In the genomic region with DNA sequence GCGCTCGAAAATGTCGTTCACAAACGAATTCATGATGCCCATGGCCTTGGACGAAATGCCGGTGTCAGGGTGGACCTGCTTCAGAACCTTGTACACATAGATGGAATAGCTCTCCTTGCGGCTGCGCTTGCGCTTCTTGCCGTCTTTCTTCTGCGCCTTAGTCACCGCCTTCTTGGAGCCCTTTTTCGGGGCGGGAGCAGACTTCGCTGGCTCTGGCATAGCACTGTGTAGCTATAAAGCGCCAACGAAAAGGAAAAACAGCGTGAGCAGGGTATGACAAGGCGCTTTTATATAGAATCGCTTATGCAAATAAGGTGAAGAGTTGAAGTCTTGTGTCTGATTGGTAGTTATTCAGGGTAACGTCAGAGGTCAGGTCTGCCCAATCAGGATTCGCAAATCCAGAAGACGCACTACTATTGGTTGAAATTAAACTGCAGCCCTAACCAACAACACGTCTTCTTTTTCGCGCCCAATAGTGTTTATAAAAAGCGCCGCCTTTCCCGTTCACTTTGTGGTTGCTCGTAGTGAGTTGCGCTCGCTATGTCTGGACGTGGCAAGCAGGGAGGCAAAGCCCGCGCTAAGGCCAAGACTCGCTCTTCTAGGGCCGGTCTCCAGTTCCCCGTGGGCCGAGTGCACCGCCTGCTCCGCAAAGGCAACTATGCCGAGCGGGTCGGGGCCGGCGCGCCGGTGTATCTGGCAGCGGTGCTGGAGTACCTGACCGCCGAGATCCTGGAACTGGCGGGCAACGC, we compare ENCODE assay signal across 1 cellular context.
TF ChIP-seq lines count a peak whose summit lies in the region.

No MANE protein-coding gene starts in this region.

TF ChIP-seq in K562, 482 proteins besides CTCF, POLR2A, EP300 and RAD21 (continued from another document and continues in another):
- no peak for TF ChIP-seq FUS (optimal IDR thresholded peaks at IDR 0.05; ENCODE audit: low read depth, low read length)
- TF ChIP-seq, protein P1, sequence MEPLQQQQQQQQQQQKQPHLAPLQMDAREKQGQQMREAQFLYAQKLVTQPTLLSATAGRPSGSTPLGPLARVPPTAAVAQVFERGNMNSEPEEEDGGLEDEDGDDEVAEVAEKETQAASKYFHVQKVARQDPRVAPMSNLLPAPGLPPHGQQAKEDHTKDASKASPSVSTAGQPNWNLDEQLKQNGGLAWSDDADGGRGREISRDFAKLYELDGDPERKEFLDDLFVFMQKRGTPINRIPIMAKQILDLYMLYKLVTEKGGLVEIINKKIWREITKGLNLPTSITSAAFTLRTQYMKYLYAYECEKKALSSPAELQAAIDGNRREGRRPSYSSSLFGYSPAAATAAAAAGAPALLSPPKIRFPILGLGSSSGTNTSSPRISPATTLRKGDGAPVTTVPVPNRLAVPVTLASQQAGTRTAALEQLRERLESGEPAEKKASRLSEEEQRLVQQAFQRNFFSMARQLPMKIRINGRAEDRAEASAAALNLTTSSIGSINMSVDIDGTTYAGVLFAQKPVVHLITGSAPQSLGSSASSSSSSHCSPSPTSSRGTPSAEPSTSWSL (CRISPR knock-in tag; IDR thresholded peaks at IDR 0.05; ENCODE audit: borderline replicate concordance), result peak; percentile 78; the same call in 1 of the 2 replicates
- TF ChIP-seq, protein P2, sequence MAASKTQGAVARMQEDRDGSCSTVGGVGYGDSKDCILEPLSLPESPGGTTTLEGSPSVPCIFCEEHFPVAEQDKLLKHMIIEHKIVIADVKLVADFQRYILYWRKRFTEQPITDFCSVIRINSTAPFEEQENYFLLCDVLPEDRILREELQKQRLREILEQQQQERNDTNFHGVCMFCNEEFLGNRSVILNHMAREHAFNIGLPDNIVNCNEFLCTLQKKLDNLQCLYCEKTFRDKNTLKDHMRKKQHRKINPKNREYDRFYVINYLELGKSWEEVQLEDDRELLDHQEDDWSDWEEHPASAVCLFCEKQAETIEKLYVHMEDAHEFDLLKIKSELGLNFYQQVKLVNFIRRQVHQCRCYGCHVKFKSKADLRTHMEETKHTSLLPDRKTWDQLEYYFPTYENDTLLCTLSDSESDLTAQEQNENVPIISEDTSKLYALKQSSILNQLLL (CRISPR knock-in tag; IDR thresholded peaks at IDR 0.05; ENCODE audit: borderline replicate concordance), result no peak
- TF ChIP-seq ZNF583 (CRISPR knock-in tag; IDR thresholded peaks at IDR 0.05), result peak; percentile 86
- TF ChIP-seq ZKSCAN8 (CRISPR knock-in tag; IDR thresholded peaks at IDR 0.05), result no peak
- peak; percentile 80 for TF ChIP-seq PCBP2 (IDR thresholded peaks at IDR 0.05; ENCODE audit: low read depth, low read length, poor library complexity, severe bottlenecking)
- peak; percentile 86 for TF ChIP-seq HNRNPLL (IDR thresholded peaks at IDR 0.05; ENCODE audit: low read depth, low read length, poor library complexity, severe bottlenecking)
- peak; percentile 92 for TF ChIP-seq RBM39 (optimal IDR thresholded peaks at IDR 0.05; ENCODE audit: low read depth, low read length)
- no peak for TF ChIP-seq MECOM (CRISPR knock-in tag; IDR thresholded peaks at IDR 0.05)
- peak; percentile 71; the same call in 1 of the 2 replicates for TF ChIP-seq SMAD3 (CRISPR knock-in tag; conservative IDR thresholded peaks at IDR 0.05)
- TF ChIP-seq ZNF717 (CRISPR knock-in tag; IDR thresholded peaks at IDR 0.05), result peak; percentile 27; the same call in 1 of the 2 replicates
- no peak for TF ChIP-seq U2AF2 (optimal IDR thresholded peaks at IDR 0.05; ENCODE audit: low read depth, low read length)
- TF ChIP-seq KDM1A (IDR thresholded peaks at IDR 0.05), result peak in 1 of 2 experiments; percentile 14; a peak in 1 of 4 replicates
- TF ChIP-seq ARID2 (IDR thresholded peaks at IDR 0.05), result no peak; the same call in 1 of the 2 replicates
- 0 out of 2 replicates have a peak, but pooled peaks have one; percentile 6 for TF ChIP-seq C11orf30 (IDR thresholded peaks at IDR 0.05; ENCODE audit: low read depth)
- no peak for TF ChIP-seq ZNF444 (CRISPR knock-in tag; IDR thresholded peaks at IDR 0.05)
- TF ChIP-seq STAG1 (CRISPR knock-in tag; IDR thresholded peaks at IDR 0.05; ENCODE audit: borderline replicate concordance), result no peak
- TF ChIP-seq ZFP36 (IDR thresholded peaks at IDR 0.05; ENCODE audit: low read depth, low read length, partially characterized antibody), result no peak
- TF ChIP-seq NFRKB (IDR thresholded peaks at IDR 0.05; ENCODE audit: low read depth), result peak; percentile 97
- TF ChIP-seq, protein P3, sequence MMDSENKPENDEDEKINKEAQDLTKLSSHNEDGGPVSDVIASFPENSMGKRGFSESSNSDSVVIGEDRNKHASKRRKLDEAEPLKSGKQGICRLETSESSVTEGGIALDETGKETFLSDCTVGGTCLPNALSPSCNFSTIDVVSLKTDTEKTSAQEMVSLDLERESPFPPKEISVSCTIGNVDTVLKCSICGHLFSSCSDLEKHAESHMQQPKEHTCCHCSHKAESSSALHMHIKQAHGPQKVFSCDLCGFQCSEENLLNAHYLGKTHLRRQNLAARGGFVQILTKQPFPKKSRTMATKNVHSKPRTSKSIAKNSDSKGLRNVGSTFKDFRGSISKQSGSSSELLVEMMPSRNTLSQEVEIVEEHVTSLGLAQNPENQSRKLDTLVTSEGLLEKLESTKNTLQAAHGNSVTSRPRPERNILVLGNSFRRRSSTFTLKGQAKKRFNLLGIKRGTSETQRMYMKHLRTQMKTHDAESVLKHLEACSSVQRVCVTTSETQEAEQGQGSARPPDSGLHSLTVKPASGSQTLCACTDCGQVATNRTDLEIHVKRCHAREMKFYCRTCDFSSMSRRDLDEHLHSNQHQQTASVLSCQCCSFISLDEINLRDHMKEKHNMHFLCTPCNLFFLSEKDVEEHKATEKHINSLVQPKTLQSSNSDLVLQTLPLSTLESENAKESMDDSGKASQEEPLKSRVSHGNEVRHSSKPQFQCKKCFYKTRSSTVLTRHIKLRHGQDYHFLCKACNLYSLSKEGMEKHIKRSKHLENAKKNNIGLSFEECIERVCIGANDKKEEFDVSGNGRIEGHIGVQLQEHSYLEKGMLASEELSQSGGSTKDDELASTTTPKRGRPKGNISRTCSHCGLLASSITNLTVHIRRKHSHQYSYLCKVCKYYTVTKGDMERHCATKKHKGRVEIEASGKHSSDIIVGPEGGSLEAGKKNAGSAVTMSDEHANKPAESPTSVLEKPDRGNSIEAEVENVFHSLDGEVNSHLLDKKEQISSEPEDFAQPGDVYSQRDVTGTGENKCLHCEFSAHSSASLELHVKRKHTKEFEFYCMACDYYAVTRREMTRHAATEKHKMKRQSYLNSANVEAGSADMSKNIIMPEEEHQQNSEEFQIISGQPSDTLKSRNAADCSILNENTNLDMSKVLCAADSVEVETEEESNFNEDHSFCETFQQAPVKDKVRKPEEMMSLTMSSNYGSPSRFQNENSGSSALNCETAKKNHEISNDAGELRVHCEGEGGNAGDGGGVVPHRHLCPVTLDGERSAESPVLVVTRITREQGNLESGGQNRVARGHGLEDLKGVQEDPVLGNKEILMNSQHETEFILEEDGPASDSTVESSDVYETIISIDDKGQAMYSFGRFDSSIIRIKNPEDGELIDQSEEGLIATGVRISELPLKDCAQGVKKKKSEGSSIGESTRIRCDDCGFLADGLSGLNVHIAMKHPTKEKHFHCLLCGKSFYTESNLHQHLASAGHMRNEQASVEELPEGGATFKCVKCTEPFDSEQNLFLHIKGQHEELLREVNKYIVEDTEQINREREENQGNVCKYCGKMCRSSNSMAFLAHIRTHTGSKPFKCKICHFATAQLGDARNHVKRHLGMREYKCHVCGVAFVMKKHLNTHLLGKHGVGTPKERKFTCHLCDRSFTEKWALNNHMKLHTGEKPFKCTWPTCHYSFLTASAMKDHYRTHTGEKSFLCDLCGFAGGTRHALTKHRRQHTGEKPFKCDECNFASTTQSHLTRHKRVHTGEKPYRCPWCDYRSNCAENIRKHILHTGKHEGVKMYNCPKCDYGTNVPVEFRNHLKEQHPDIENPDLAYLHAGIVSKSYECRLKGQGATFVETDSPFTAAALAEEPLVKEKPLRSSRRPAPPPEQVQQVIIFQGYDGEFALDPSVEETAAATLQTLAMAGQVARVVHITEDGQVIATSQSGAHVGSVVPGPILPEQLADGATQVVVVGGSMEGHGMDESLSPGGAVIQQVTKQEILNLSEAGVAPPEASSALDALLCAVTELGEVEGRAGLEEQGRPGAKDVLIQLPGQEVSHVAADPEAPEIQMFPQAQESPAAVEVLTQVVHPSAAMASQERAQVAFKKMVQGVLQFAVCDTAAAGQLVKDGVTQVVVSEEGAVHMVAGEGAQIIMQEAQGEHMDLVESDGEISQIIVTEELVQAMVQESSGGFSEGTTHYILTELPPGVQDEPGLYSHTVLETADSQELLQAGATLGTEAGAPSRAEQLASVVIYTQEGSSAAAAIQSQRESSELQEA (IDR thresholded peaks at IDR 0.05; ENCODE audit: low read depth), result no peak
- TF ChIP-seq SNIP1 (IDR thresholded peaks at IDR 0.05; ENCODE audit: low read depth), result no peak
- TF ChIP-seq PHB2 (IDR thresholded peaks at IDR 0.05; ENCODE audit: low read depth), result no peak
- no peak for TF ChIP-seq ZNF75A (CRISPR knock-in tag; IDR thresholded peaks at IDR 0.05)
- TF ChIP-seq XRCC4 (IDR thresholded peaks at IDR 0.05; ENCODE audit: extremely low read depth, insufficient read depth, insufficient read length), result no peak
- TF ChIP-seq NCOA6 (IDR thresholded peaks at IDR 0.05), result no peak
- TF ChIP-seq E2F3 (CRISPR knock-in tag; IDR thresholded peaks at IDR 0.05), result peak; percentile 92
- no peak for TF ChIP-seq ZFP1 (CRISPR knock-in tag; IDR thresholded peaks at IDR 0.05)
- no peak for TF ChIP-seq ESRRB (CRISPR knock-in tag; IDR thresholded peaks at IDR 0.05; ENCODE audit: borderline replicate concordance)
- peak; percentile 87 for TF ChIP-seq EP400 (IDR thresholded peaks at IDR 0.05)
- no peak for TF ChIP-seq DNMT1 (IDR thresholded peaks at IDR 0.05)
- no peak for TF ChIP-seq EZH2 (IDR thresholded peaks at IDR 0.05; ENCODE audit: borderline replicate concordance, low read depth, low read length)
- TF ChIP-seq, protein P4, sequence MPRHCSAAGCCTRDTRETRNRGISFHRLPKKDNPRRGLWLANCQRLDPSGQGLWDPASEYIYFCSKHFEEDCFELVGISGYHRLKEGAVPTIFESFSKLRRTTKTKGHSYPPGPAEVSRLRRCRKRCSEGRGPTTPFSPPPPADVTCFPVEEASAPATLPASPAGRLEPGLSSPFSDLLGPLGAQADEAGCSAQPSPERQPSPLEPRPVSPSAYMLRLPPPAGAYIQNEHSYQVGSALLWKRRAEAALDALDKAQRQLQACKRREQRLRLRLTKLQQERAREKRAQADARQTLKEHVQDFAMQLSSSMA (CRISPR knock-in tag; IDR thresholded peaks at IDR 0.05), result peak; percentile 88
- TF ChIP-seq CCNT2 (IDR thresholded peaks at IDR 0.05; ENCODE audit: borderline replicate concordance, extremely low read depth, insufficient read length, low read depth, low read length), result peak; percentile 91
- 0 out of 2 replicates have a peak, but pooled peaks have one; percentile 40 for TF ChIP-seq GATA2 (CRISPR knock-in tag; IDR thresholded peaks at IDR 0.05)
- peak; percentile 100 for TF ChIP-seq FIP1L1 (IDR thresholded peaks at IDR 0.05; ENCODE audit: low read depth, low read length, poor library complexity, severe bottlenecking)
- TF ChIP-seq MCM7 (IDR thresholded peaks at IDR 0.05), result no peak
- TF ChIP-seq, protein P5, sequence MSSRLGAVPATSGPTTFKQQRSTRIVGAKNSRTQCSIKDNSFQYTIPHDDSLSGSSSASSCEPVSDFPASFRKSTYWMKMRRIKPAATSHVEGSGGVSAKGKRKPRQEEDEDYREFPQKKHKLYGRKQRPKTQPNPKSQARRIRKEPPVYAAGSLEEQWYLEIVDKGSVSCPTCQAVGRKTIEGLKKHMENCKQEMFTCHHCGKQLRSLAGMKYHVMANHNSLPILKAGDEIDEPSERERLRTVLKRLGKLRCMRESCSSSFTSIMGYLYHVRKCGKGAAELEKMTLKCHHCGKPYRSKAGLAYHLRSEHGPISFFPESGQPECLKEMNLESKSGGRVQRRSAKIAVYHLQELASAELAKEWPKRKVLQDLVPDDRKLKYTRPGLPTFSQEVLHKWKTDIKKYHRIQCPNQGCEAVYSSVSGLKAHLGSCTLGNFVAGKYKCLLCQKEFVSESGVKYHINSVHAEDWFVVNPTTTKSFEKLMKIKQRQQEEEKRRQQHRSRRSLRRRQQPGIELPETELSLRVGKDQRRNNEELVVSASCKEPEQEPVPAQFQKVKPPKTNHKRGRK (tag; IDR thresholded peaks at IDR 0.05), result no peak
- TF ChIP-seq, protein P6, sequence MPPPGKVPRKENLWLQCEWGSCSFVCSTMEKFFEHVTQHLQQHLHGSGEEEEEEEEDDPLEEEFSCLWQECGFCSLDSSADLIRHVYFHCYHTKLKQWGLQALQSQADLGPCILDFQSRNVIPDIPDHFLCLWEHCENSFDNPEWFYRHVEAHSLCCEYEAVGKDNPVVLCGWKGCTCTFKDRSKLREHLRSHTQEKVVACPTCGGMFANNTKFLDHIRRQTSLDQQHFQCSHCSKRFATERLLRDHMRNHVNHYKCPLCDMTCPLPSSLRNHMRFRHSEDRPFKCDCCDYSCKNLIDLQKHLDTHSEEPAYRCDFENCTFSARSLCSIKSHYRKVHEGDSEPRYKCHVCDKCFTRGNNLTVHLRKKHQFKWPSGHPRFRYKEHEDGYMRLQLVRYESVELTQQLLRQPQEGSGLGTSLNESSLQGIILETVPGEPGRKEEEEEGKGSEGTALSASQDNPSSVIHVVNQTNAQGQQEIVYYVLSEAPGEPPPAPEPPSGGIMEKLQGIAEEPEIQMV (tag; conservative IDR thresholded peaks at IDR 0.05; ENCODE audit: low read depth), result no peak
- no peak; the same call in 1 of the 2 replicates for TF ChIP-seq ZC3H4 (CRISPR knock-in tag; IDR thresholded peaks at IDR 0.05; ENCODE audit: borderline replicate concordance)
